ENCODE assay signal across 25 cellular contexts in genomic region chr5:71640408-71640807, GRCh38.
"Had no signal": no experiment of that assay in that cellular context is flagged by ENCODE, and none has a peak within 500 bp of the region (broad histone marks: within the 10 kb centered on the region; RNA-seq: fewer than 3 reads in every experiment).

No MANE protein-coding gene starts in this region.

- ATAC-seq: activated CD8-positive, alpha-beta T cell treated with anti-CD3 and anti-CD28 coated beads for 36 hours; activated naive CD8-positive, alpha-beta T cell treated with anti-CD3 and anti-CD28 coated beads, Interleukin-2, amount 50 U/mL, for 24 hours; esophagus mucosa had no signal

- H3K36me3 ChIP-seq: colonic mucosa had no signal

- H3K9me3 Mint-ChIP-seq: activated CD8-positive, alpha-beta T cell treated with anti-CD3 and anti-CD28 coated beads for 36 hours; activated naive CD4-positive, alpha-beta T cell treated with anti-CD3 and anti-CD28 coated beads, Interleukin-2, amount 50 U/mL, for 24 hours; activated naive CD8-positive, alpha-beta T cell treated with anti-CD3 and anti-CD28 coated beads, Interleukin-2, amount 50 U/mL, for 24 hours; activated T-cell treated with anti-CD3 and anti-CD28 coated beads, Interleukin-2, amount 50 U/mL, for 72 hours had no signal

- H3K27me3 Mint-ChIP-seq: activated CD8-positive, alpha-beta T cell treated with anti-CD3 and anti-CD28 coated beads for 36 hours; activated naive CD4-positive, alpha-beta T cell treated with anti-CD3 and anti-CD28 coated beads, Interleukin-2, amount 50 U/mL, for 24 hours; activated naive CD8-positive, alpha-beta T cell treated with anti-CD3 and anti-CD28 coated beads, Interleukin-2, amount 50 U/mL, for 24 hours; brain had no signal

- H3K27me3 ChIP-seq: ascending aorta, breast epithelium, cardiac muscle cell, colonic mucosa had no signal

- DNase-seq: activated CD4-positive, alpha-beta T cell treated with anti-CD3 and anti-CD28 coated beads for 4 hours; activated CD4-positive, alpha-beta T cell treated with anti-CD3 and anti-CD28 coated beads, Interleukin-2, amount 50 U/mL, for 1 hour; activated CD4-positive, alpha-beta T cell treated with anti-CD3 and anti-CD28 coated beads, Interleukin-2, amount 50 U/mL, for 48 hours; activated CD4-positive, CD25-positive, alpha-beta regulatory T cell; activated CD4-positive, CD25-positive, alpha-beta regulatory T cell treated with anti-CD3 and anti-CD28 coated beads, Interleukin-2, amount 50 U/mL, for 72 hours; activated CD8-positive, alpha-beta memory T cell treated with anti-CD3 and anti-CD28 coated beads for 24 hours; activated CD8-positive, alpha-beta T cell treated with anti-CD3 and anti-CD28 coated beads for 36 hours; activated effector memory CD4-positive, alpha-beta T cell treated with Interleukin-2 at 50 U/mL for 16 hours; activated gamma-delta T cell treated with Interleukin-2 at 50 U/mL for 16 hours; activated naive CD4-positive, alpha-beta T cell treated with Interleukin-2 at 50 U/mL for 16 hours; activated naive CD8-positive, alpha-beta T cell treated with anti-CD3 and anti-CD28 coated beads, Interleukin-2, amount 50 U/mL, for 24 hours; activated T-cell treated with anti-CD3 and anti-CD28 coated beads, Interleukin-2, amount 50 U/mL, for 72 hours; central memory CD4-positive, alpha-beta T cell; cerebellar nuclear complex; colonic mucosa; effector CD8-positive, alpha-beta T cell; foreskin fibroblast; head of caudate nucleus; T-helper 2 cell had no signal

- H3K4me1 Mint-ChIP-seq: activated naive CD4-positive, alpha-beta T cell treated with anti-CD3 and anti-CD28 coated beads, Interleukin-2, amount 50 U/mL, for 24 hours; activated naive CD8-positive, alpha-beta T cell treated with anti-CD3 and anti-CD28 coated beads, Interleukin-2, amount 50 U/mL, for 24 hours; brain had no signal

- H3K4me3 ChIP-seq: ascending aorta, breast epithelium, cardiac muscle cell, colonic mucosa had no signal

- H3K27ac ChIP-seq: ascending aorta, breast epithelium, cardiac muscle cell, colonic mucosa had no signal

- H3K27ac Mint-ChIP-seq: activated CD8-positive, alpha-beta T cell treated with anti-CD3 and anti-CD28 coated beads for 36 hours; activated naive CD4-positive, alpha-beta T cell treated with anti-CD3 and anti-CD28 coated beads, Interleukin-2, amount 50 U/mL, for 24 hours; activated naive CD8-positive, alpha-beta T cell treated with anti-CD3 and anti-CD28 coated beads, Interleukin-2, amount 50 U/mL, for 24 hours; activated T-cell treated with anti-CD3 and anti-CD28 coated beads, Interleukin-2, amount 50 U/mL, for 72 hours; brain had no signal

- H3K4me1 ChIP-seq: ascending aorta, breast epithelium, colonic mucosa had no signal

- H3K9me3 ChIP-seq: ascending aorta, colonic mucosa had no signal

- H3K4me3 Mint-ChIP-seq: activated CD8-positive, alpha-beta T cell treated with anti-CD3 and anti-CD28 coated beads for 36 hours; activated naive CD4-positive, alpha-beta T cell treated with anti-CD3 and anti-CD28 coated beads, Interleukin-2, amount 50 U/mL, for 24 hours; activated naive CD8-positive, alpha-beta T cell treated with anti-CD3 and anti-CD28 coated beads, Interleukin-2, amount 50 U/mL, for 24 hours; activated T-cell treated with anti-CD3 and anti-CD28 coated beads, Interleukin-2, amount 50 U/mL, for 72 hours; brain had no signal
